ENCODE assay signal across 35 cellular contexts in the genomic region with DNA sequence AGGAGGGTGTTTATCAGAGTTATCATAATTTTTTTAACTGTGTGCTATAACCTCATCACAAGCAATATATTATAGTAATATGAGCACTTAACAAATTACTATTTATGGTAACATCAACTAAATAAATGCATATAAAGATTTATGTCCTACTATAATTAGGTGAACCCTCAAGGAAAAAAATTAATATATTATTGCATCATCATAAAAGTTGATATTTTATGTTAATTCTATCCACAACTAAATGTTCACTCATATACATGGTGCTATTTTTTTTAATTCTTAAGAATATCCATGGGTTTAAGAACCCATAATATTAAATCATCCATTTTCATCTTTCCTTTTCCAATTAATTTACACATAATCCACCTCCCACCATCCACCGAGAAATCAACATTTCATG.
"Had no signal": no experiment of that assay in that cellular context is flagged by ENCODE, and none has a peak within 500 bp of the region (broad histone marks: within the 10 kb centered on the region; RNA-seq: fewer than 3 reads in every experiment).

No MANE protein-coding gene starts in this region.

- H3K36me3 ChIP-seq: MG63 had no signal

- H3K4me3 ChIP-seq: MG63 had no signal

- H3K27me3 ChIP-seq: MG63 had no signal

- H3K9me3 ChIP-seq: MG63 had no signal

- DNase-seq: Karpas-422, Kasumi-1, MG63, MM.1S, MV-4-11, NCI-H1048, NCI-H1092, NCI-H1092 treated with DMSO at 0.1 percent for 48 hours, NCI-H1105, NCI-H1105 treated with DMSO at 0.1 percent for 48 hours, NCI-H1417, NCI-H1417 treated with DMSO at 0.1 percent for 48 hours, NCI-H1436, NCI-H1436 treated with DMSO at 0.1 percent for 48 hours, NCI-H146, NCI-H1694, NCI-H1694 treated with DMSO at 0.1 percent for 48 hours, NCI-H187, NCI-H187 treated with DMSO at 0.1 percent for 48 hours, NCI-H1930, NCI-H2029, NCI-H2029 treated with DMSO at 0.1 percent for 48 hours, NCI-H2081 treated with DMSO at 0.1 percent for 48 hours, NCI-H2107, NCI-H2171, NCI-H2171 treated with DMSO at 0.1 percent for 48 hours, NCI-H2227 treated with DMSO at 0.1 percent for 48 hours, NCI-H226, NCI-H345, NCI-H446, NCI-H446 treated with DMSO at 0.1 percent for 48 hours, NCI-H510A, NCI-H510A treated with DMSO at 0.1 percent for 48 hours, NCI-H524, NCI-H524 treated with DMSO at 0.1 percent for 48 hours had no signal
